In the genomic region with DNA sequence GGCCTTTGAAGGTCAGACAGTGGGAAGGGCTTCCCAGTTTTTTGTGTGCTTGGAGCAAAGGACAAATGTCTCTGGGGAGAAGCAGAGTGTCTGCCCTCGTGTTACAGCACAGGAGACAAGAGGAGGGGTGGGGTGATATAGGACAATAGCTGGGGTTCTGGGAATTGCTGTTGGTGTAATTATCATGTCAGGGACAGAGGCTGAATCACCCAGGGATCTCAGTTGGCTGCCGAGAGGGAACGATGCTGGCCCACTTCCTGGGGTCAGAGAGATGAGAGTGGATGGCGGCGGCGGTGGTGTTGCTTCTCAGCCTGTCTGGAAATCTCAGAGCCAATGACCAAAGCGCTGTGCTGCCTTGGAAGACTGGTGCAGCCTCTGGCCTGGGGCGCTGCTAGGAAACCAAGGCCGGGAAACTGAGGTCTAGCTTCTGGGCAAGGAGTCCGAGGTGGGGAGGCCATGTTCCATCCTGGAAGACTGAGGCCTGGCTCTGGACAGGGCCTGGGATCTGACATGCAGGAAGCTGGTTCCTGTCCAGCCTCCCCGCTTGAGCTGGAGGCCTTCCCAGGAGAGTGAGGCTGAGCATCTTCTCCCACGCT, we compare ENCODE assay signal across 1 cellular context.
TF ChIP-seq lines count a peak whose summit lies in the region.

No MANE protein-coding gene starts in this region.

TF ChIP-seq in K562, 482 proteins besides CTCF, POLR2A, EP300 and RAD21:
- TF ChIP-seq TFAP4 (CRISPR knock-in tag; IDR thresholded peaks at IDR 0.05; ENCODE audit: borderline replicate concordance) (0 out of 2 replicates have a peak, but pooled peaks have one; percentile 8), BRCA1 (IDR thresholded peaks at IDR 0.05) (no peak), BRCA1 (CRISPR knock-in tag; IDR thresholded peaks at IDR 0.05) (no peak), ZNF592 (IDR thresholded peaks at IDR 0.05) (0 out of 2 replicates have a peak, but pooled peaks have one; percentile 32), ZNF589 (CRISPR knock-in tag; IDR thresholded peaks at IDR 0.05; ENCODE audit: low read depth) (0 out of 2 replicates have a peak, but pooled peaks have one; percentile 22), E2F6 (IDR thresholded peaks at IDR 0.05; ENCODE audit: borderline replicate concordance in 1 of 2, extremely low read depth in 1 of 2, insufficient read depth in 1 of 2, insufficient read length in 1 of 2, low read depth in 1 of 2, low read length in 1 of 2, poor library complexity in 1 of 2, severe bottlenecking in 1 of 2) (peak in 1 of 2 experiments; percentile 7), SMARCA5 (IDR thresholded peaks at IDR 0.05) (no peak), SOX6 (IDR thresholded peaks at IDR 0.05) (peak; percentile 44; the same call in 1 of the 2 replicates), RCOR1 (IDR thresholded peaks at IDR 0.05; ENCODE audit: borderline replicate concordance in 1 of 2, low read depth in 2 of 2, low read length in 2 of 2) (0 out of 4 replicates have a peak, but pooled peaks of 1 of the 2 experiments have one; percentile 36), SP1 (CRISPR knock-in tag; IDR thresholded peaks at IDR 0.05) (peak; percentile 50; the same call in 1 of the 2 replicates), ZNF121 (CRISPR knock-in tag; conservative IDR thresholded peaks at IDR 0.05) (no peak), FOXK1 (CRISPR knock-in tag; IDR thresholded peaks at IDR 0.05; ENCODE audit: borderline replicate concordance) (0 out of 2 replicates have a peak, but pooled peaks have one; percentile 22), TBP (optimal IDR thresholded peaks at IDR 0.05; ENCODE audit: low read depth, low read length) (no peak), SAP30 (IDR thresholded peaks at IDR 0.05; ENCODE audit: borderline replicate concordance, insufficient read depth, low read depth, low read length, poor library complexity, severe bottlenecking) (peak; percentile 9), SIX5 (IDR thresholded peaks at IDR 0.05; ENCODE audit: borderline replicate concordance in 1 of 2, insufficient read depth in 1 of 2, low read depth in 1 of 2, low read length in 2 of 2) (peak in 1 of 2 experiments; percentile 3; a peak in 1 of 4 replicates), TCF3 (CRISPR knock-in tag; IDR thresholded peaks at IDR 0.05) (peak; percentile 5; the same call in 1 of the 2 replicates), ARID1B (IDR thresholded peaks at IDR 0.05) (peak; percentile 33; the same call in 1 of the 2 replicates), POLR2G (IDR thresholded peaks at IDR 0.05; ENCODE audit: low read depth, low read length) (peak; percentile 31; the same call in 1 of the 2 replicates), MGA (IDR thresholded peaks at IDR 0.05) (peak; percentile 14; the same call in 1 of the 2 replicates), JUND (IDR thresholded peaks at IDR 0.05; ENCODE audit: borderline replicate concordance, low read depth, low read length) (0 out of 2 replicates have a peak, but pooled peaks have one; percentile 34), JUND (tag; IDR thresholded peaks at IDR 0.05; ENCODE audit: borderline replicate concordance, low read depth, low read length) (no peak; the same call in 2 of the 3 replicates), RFX7 (CRISPR knock-in tag; IDR thresholded peaks at IDR 0.05) (no peak)
